8 cellular contexts compared by ENCODE assay signal in the genomic region with DNA sequence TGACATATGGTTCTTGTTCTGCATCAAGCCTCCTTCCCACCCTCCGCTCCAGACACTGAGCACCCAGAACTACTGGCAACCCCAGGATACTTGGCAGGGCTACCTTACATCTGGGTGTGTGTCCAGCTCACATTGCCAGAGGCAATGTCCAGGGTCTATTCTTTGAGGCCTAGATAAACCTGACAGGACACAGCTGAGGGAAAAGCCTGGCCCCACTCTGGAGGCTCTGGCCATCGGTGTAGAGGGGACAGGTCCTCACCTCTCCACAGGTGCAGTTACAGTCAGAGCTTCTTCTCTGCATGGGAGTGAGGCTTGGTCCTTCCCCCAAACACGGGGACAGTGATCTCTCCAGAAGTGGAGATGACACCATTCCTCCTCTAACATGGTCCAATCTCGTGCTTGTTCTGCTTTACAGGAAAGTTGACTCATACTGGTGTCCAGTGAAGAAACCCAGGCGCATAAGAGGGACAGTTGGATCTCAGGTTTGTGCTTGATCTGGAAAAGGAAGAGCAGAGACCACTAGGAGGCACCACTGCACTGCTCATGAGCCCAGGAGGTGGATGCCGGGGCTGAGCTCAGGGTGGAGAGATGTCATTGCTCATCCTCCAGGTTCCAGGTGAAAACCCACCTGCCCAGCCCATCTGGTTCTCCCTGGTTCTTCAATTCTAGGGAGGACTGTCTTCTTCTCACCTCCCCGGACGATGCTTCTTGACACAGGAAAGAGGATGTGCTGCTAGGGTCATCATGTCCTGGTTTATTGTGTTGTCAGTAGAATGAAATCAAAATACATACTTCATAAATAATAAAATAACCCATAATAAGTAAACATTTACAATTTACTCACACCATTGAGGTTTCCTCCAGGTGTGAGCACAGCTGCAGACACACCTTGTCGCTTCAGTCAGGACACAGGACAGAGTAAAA. TPM values are rescaled to one million over a fixed set of nuclear protein-coding genes. Genes with fewer than 3 reads are reported as not detected.
A peak's percentile ranks its signal among the peaks of the same experiment; 100 is the strongest.
DNase-seq lines count a peak whose midpoint lies in the region; ATAC-seq, FAIRE-seq and TF ChIP-seq lines count a peak whose summit lies in the region.

No MANE protein-coding gene starts in this region.

- H3K27ac ChIP-seq in H1 (ENCODE audit: low read depth, low read length) = no peak overlapping the region

- no peak overlapping the region for H4K8ac ChIP-seq in H1 (ENCODE audit: extremely low read depth, insufficient read depth, low read length)

- H2BK12ac ChIP-seq in H1 (ENCODE audit: low read depth, low read length) = no peak overlapping the region

- H3K36me3 ChIP-seq in H1 (ENCODE audit: control insufficient read depth in 2 of 4, insufficient read depth in 4 of 4, low read length in 3 of 4) = no peaks in the 10 kb centered on the region
- H3K36me3 ChIP-seq in mucosa of descending colon (ENCODE audit: low read depth) = no peaks in the 10 kb centered on the region

- TF ChIP-seq POLR2A in H1 (IDR thresholded peaks at IDR 0.05; ENCODE audit: control extremely low read depth in 1 of 2, low read depth in 2 of 2, low read length in 2 of 2) = no peak

- H4K20me1 ChIP-seq in H1 (replicated peaks in 1 of 2; ENCODE audit: control insufficient read depth in 1 of 2, insufficient read depth in 2 of 2, low read length in 2 of 2) = peaks cover 0 to 3% of the 10 kb centered on the region in 2 experiments

- H3K4me2 ChIP-seq in H1 (ENCODE audit: insufficient read depth in 1 of 2, low read depth in 2 of 2, low read length in 2 of 2) = no peak overlapping the region

- H3K9ac ChIP-seq in H1 (replicated peaks in 1 of 4; ENCODE audit: extremely low read depth in 1 of 4, low read depth in 3 of 4, low read length in 3 of 4) = no peak overlapping the region

- TF ChIP-seq EP300 in H1 (IDR thresholded peaks at IDR 0.05; ENCODE audit: borderline replicate concordance in 1 of 2, low read depth in 2 of 2, low read length in 2 of 2) = no peak

- H2BK120ac ChIP-seq in H1 (replicated peaks; ENCODE audit: low read depth, low read length) = no peak overlapping the region

- H2BK15ac ChIP-seq in H1 (ENCODE audit: low read length) = no peak overlapping the region

- no peak overlapping the region for H3K14ac ChIP-seq in H1 (ENCODE audit: insufficient read length)

- TF ChIP-seq CTCF in H1 (IDR thresholded peaks at IDR 0.05; ENCODE audit: control extremely low read depth in 1 of 3, insufficient read depth in 1 of 3, low read depth in 1 of 3, low read length in 3 of 3) (peak; percentile 80 to 96 (median 94)), mucosa of descending colon (IDR thresholded peaks at IDR 0.05) (peak; percentile 31)

- peaks cover 0 to 4% (median 0%) of the 10 kb centered on the region in 4 experiments; a peak in 2 of 7 replicates for H3K4me1 ChIP-seq in H1 (replicated peaks in 1 of 4; ENCODE audit: control insufficient read depth in 3 of 4, insufficient read depth in 4 of 4, low read length in 3 of 4)
- H3K4me1 ChIP-seq in mucosa of descending colon (ENCODE audit: low read depth) = no peaks in the 10 kb centered on the region

- H2BK5ac ChIP-seq in H1 (ENCODE audit: low read depth, low read length) = no peak overlapping the region

- H3K79me2 ChIP-seq in H1 (ENCODE audit: control insufficient read depth in 1 of 2, insufficient read depth in 2 of 2, low read length in 2 of 2) = no peaks in the 10 kb centered on the region

- POLR2A ChIA-PET in H1 (lab: Charles Lee; ENCODE audit: partially characterized antibody) = interaction anchor here (1.1 to 1.6 kb wide), 3 partner anchors 11 to 97 kb away, joined by 4 to 9 read pairs (median 7); no protein-coding TSS in a partner anchor

- FAIRE-seq in H1 (lab: Jason Lieb, UNC) = peak; percentile 90

- 47% methylated on average over 9 of the region's 9 CpGs; no CpG with 5 or more reads in 1 of the 2 experiments for WGBS in H1 (ENCODE audit: extremely low coverage in 1 of 2, insufficient coverage in 1 of 2, insufficient read length in 1 of 2, insufficient replicate concordance in 2 of 2, low coverage in 1 of 2, low lambda C conversion rate in 2 of 2, missing lambda C conversion rate in 1 of 2), 2 experiments

- no peak overlapping the region for H3K18ac ChIP-seq in H1 (ENCODE audit: extremely low read depth, low read length)

- H3K56ac ChIP-seq in H1 (replicated peaks; ENCODE audit: insufficient read length, low read depth, low read length) = no peak overlapping the region

- ATAC-seq in GM19324 (IDR thresholded peaks at IDR 0.05; ENCODE audit: low FRiP score, unreplicated experiment) = peak; percentile 43
- ATAC-seq in mucosa of descending colon = peak; percentile 94
- peak; percentile 80 for ATAC-seq in stimulated activated naive CD8-positive, alpha-beta T cell treated with anti-CD3 and anti-CD28 coated beads, Interleukin-15, Interleukin-2, amounts not matched to agents 100 U/mL and 50 U/mL, for 24 hours
- no peak for ATAC-seq in HG03442 (IDR thresholded peaks at IDR 0.05; ENCODE audit: unreplicated experiment)

- DNase-seq in Ammon's horn (ENCODE audit: low spot score) (peak; percentile 80), NCI-H748 treated with DMSO at 0.1 percent for 48 hours (lab: John Stamatoyannopoulos, UW) (peak; percentile 48), H1 (ENCODE audit: low read depth in 1 of 2, low spot score in 2 of 2) (peak in 1 of 2 experiments; percentile 84), mucosa of descending colon (peak in 2 of 3 donors; percentile 72 to 93)
- peak; percentile 39 to 53 for DNase-seq in activated CD8-positive, alpha-beta memory T cell treated with anti-CD3 and anti-CD28 coated beads for 1 hour (ENCODE audit: extremely low read depth in 1 of 2, low read depth in 1 of 2)
- peak; percentile 78 for DNase-seq in stimulated activated naive CD8-positive, alpha-beta T cell treated with anti-CD3 and anti-CD28 coated beads, Interleukin-15, Interleukin-2, amounts not matched to agents 100 U/mL and 50 U/mL, for 24 hours

- CTCF ChIA-PET in H1 (lab: Charles Lee; ENCODE audit: partially characterized antibody) = interaction anchor here (0.5 to 7.1 kb wide), 42 partner anchors 10 to 276 kb away, joined by 3 to 100 read pairs (median 6); no protein-coding TSS in a partner anchor

- no peak overlapping the region for H3K4ac ChIP-seq in H1 (replicated peaks; ENCODE audit: insufficient read length, low read depth, low read length)

- H4K5ac ChIP-seq in H1 (ENCODE audit: insufficient read length, low read depth, low read length) = no peak overlapping the region

- TF ChIP-seq RAD21 in H1 (IDR thresholded peaks at IDR 0.05 in 1 of 2, conservative IDR thresholded peaks at IDR 0.05 in 1 of 2; ENCODE audit: low read depth in 2 of 2, low read length in 2 of 2) = peak; percentile 99

- no peaks in the 10 kb centered on the region for H3K79me1 ChIP-seq in H1 (ENCODE audit: low read depth, low read length)

- no peaks in the 10 kb centered on the region for H3K27me3 ChIP-seq in H1 (replicated peaks in 1 of 4; ENCODE audit: control insufficient read depth in 3 of 4, extremely low read depth in 1 of 4, insufficient read depth in 3 of 4, low read length in 3 of 4)

- intact Hi-C loops in mucosa of descending colon (cut with DNase I, micrococcal nuclease) = no loop called here

- H3K9me3 ChIP-seq in H1 (ENCODE audit: insufficient read depth in 2 of 2, low read depth in 1 of 2, low read length in 1 of 2) (no peaks in the 10 kb centered on the region), mucosa of descending colon (no peaks in the 10 kb centered on the region)

- no peak overlapping the region for H2AK5ac ChIP-seq in H1 (ENCODE audit: low read depth, low read length)

- no peak overlapping the region for H2AFZ ChIP-seq in H1 (ENCODE audit: low read length)

- H3K23me2 ChIP-seq in H1 (ENCODE audit: low read depth, low read length) = no peaks in the 10 kb centered on the region

- no peak overlapping the region for H4K91ac ChIP-seq in H1 (replicated peaks; ENCODE audit: insufficient read length, low read length)

- no peak overlapping the region for H2BK20ac ChIP-seq in H1 (ENCODE audit: low read length)

- no peak overlapping the region for H3K23ac ChIP-seq in H1 (ENCODE audit: insufficient read length)

- H3K4me3 ChIP-seq in H1 (ENCODE audit: extremely low read depth in 1 of 4, insufficient read depth in 2 of 4, low read depth in 3 of 4, low read length in 4 of 4) (no peak overlapping the region), mucosa of descending colon (no peak overlapping the region)

TF ChIP-seq in H1, 55 proteins besides CTCF, POLR2A, EP300 and RAD21:
- TF ChIP-seq ASH2L (IDR thresholded peaks at IDR 0.05; ENCODE audit: low read length) = no peak
TF ChIP-seq in H1: peak in this region for 0.

RNA-seq across cellular contexts. Expression of a gene that starts 14.7 kb away (rescaled TPM):
- total RNA-seq in H1 (2021; fragmentation: NEBNext Ultra II Directional; extraction: Animal tissue kit (Norgen Biotek cat#: 25700)) = 6.5 and 9.6 TPM in 2 replicates
- polyA plus RNA-seq in H1 (2011; rRNA removed) = 8.9 and 11.7 TPM in 2 replicates
- 13.2 TPM for polyA plus RNA-seq in H1 (2011; cell fraction: cytosol; rRNA removed)
- 32.8 TPM for polyA plus RNA-seq in H1 (2011; cell fraction: nucleus; rRNA removed)
- 7.1 to 15.9 TPM (median 12.2 TPM) in 4 replicates for polyA plus RNA-seq in H1 (2012, experiment 1 of 2)
- polyA plus RNA-seq in H1 (2012, experiment 2 of 2) = 9.8 TPM
- 21.2 TPM for polyA plus RNA-seq in H1 (2013, experiment 1 of 2)
- 21.4 TPM for polyA plus RNA-seq in H1 (2013, experiment 2 of 2)
- polyA minus RNA-seq in H1 (2011; rRNA and poly(A)+ RNA removed) = 3.5 and 4.5 TPM in 2 replicates
- polyA minus RNA-seq in H1 (2011; cell fraction: cytosol; rRNA and poly(A)+ RNA removed) = not detected
- 7.2 TPM for polyA minus RNA-seq in H1 (2011; cell fraction: nucleus; rRNA and poly(A)+ RNA removed)
- 100 to 1,000 TPM; 151 to 416 (median 198) TPM for total RNA-seq in mucosa of descending colon

RNA-seq across cellular contexts. Expression of a gene that starts 57.0 kb away (rescaled TPM):
- total RNA-seq in H1 (2021; fragmentation: NEBNext Ultra II Directional; extraction: Animal tissue kit (Norgen Biotek cat#: 25700)) = 1.2 TPM in 2 replicates
- polyA plus RNA-seq in H1 (2011; rRNA removed) = 0.85 and 1.0 TPM in 2 replicates
- polyA plus RNA-seq in H1 (2011; cell fraction: cytosol; rRNA removed) = 1.4 TPM
- polyA plus RNA-seq in H1 (2011; cell fraction: nucleus; rRNA removed) = 1.7 TPM
- 0.64 to 1.1 TPM (median 0.75 TPM) in 4 replicates for polyA plus RNA-seq in H1 (2012, experiment 1 of 2)
- 0.43 TPM for polyA plus RNA-seq in H1 (2012, experiment 2 of 2)
- 0.63 TPM for polyA plus RNA-seq in H1 (2013, experiment 1 of 2)
- polyA plus RNA-seq in H1 (2013, experiment 2 of 2) = 0.68 TPM
- polyA minus RNA-seq in H1 (2011; rRNA and poly(A)+ RNA removed) = 0.63 and 0.98 TPM in 2 replicates
- 0.73 TPM for polyA minus RNA-seq in H1 (2011; cell fraction: cytosol; rRNA and poly(A)+ RNA removed)
- 0.50 TPM for polyA minus RNA-seq in H1 (2011; cell fraction: nucleus; rRNA and poly(A)+ RNA removed)
- not detected for total RNA-seq in mucosa of descending colon

Comparison
In these comparisons a context has a peak if more than half of its experiments do, and no peak if none do; other contexts are left out.
1. RNA of a gene that starts 14.7 kb away (total RNA-seq): 151 to 416 TPM in mucosa of descending colon; 6.5 to 9.6 TPM in H1; every median in the first group is over 10 times any median in the second.